In genomic region chr13:20136781-20137703, GRCh38 we compare ENCODE assay signal across 9 cellular contexts. TPM values are rescaled to one million over a fixed set of nuclear protein-coding genes. Genes with fewer than 3 reads are reported as not detected.
DNase-seq lines count a peak whose midpoint lies in the region; TF ChIP-seq lines count a peak whose summit lies in the region.
"Had no signal": no experiment of that assay in that cellular context is flagged by ENCODE, and none has a peak within 500 bp of the region (broad histone marks: within the 10 kb centered on the region; RNA-seq: fewer than 3 reads in every experiment).

No MANE protein-coding gene starts in this region.

- no peak for TF ChIP-seq POLR2A in breast epithelium (IDR thresholded peaks at IDR 0.05)

- H3K4me1 ChIP-seq in Caco-2 (peaks cover 4% of the 10 kb centered on the region; the same call in 1 of the 2 replicates), liver (ENCODE audit: control insufficient read depth in 4 of 4, insufficient read depth in 4 of 4, low read length in 3 of 4) (peaks cover 0 to 6% (median 1%) of the 10 kb centered on the region in 4 donors), breast epithelium (no peaks in the 10 kb centered on the region)

- TF ChIP-seq RAD21 in liver (IDR thresholded peaks at IDR 0.05) = peak; percentile 31 to 69

- intact Hi-C loops in Caco-2 (cut with micrococcal nuclease; ENCODE audit: unreplicated experiment) (loop anchor here (1.0 kb wide), 1 partner anchor 26 kb away; no protein-coding TSS in a partner anchor), breast epithelium (cut with DNase I; ENCODE audit: low total_unique reads) (no loop called here)

- peak; percentile 51 to 82 for TF ChIP-seq CTCF in Caco-2 (IDR thresholded peaks at IDR 0.05; ENCODE audit: insufficient read depth in 1 of 2, low read depth in 1 of 2, low read length in 1 of 2, severe bottlenecking in 1 of 2, unreplicated experiment in 1 of 2)
- TF ChIP-seq CTCF in liver (IDR thresholded peaks at IDR 0.05; ENCODE audit: low read depth, low read length, missing input control) = peak; percentile 20
- TF ChIP-seq CTCF in breast epithelium (IDR thresholded peaks at IDR 0.05) = no peak

- H3K9me3 ChIP-seq in Caco-2 (no peaks in the 10 kb centered on the region), liver (ENCODE audit: control insufficient read depth in 4 of 4, low read length in 3 of 4) (no peaks in the 10 kb centered on the region), breast epithelium (no peaks in the 10 kb centered on the region)

- no peaks in the 10 kb centered on the region for H3K36me3 ChIP-seq in Caco-2 (ENCODE audit: control insufficient read depth, insufficient read depth, low read length)
- H3K36me3 ChIP-seq in liver (ENCODE audit: control insufficient read depth in 4 of 4, insufficient read depth in 3 of 4, low read depth in 1 of 4, low read length in 3 of 4) = no peaks in the 10 kb centered on the region
- no peaks in the 10 kb centered on the region for H3K36me3 ChIP-seq in breast epithelium

- no peak overlapping the region for H3K9ac ChIP-seq in liver (ENCODE audit: low read depth in 1 of 2, low read length in 2 of 2)

- H3K4me3 ChIP-seq in Caco-2 (ENCODE audit: low read depth, low read length) (peak overlapping the region; percentile 30), liver (ENCODE audit: low read depth in 1 of 3, low read length in 3 of 3) (peak overlapping the region in 1 of 3 donors; percentile 13), breast epithelium (no peak overlapping the region)

- DNase-seq in Caco-2 = peak; percentile 54 to 76
- peak; percentile 69 for DNase-seq in HT-29 (ENCODE audit: low spot score)
- DNase-seq in activated naive CD4-positive, alpha-beta T cell treated with Interleukin-2 at 50 U/mL for 16 hours = peak; percentile 33
- no peak for DNase-seq in SHP77 (lab: John Stamatoyannopoulos, UW)
- DNase-seq in breast epithelium (ENCODE audit: low spot score in 2 of 2) = no peak
- no peak for DNase-seq in NCI-H1048 (lab: John Stamatoyannopoulos, UW)
- no peak for DNase-seq in DMS153 (lab: John Stamatoyannopoulos, UW)

- no peaks in the 10 kb centered on the region for H3K4me1 Mint-ChIP-seq in Caco-2 (ENCODE audit: low read depth, unreplicated experiment)
- H3K4me1 Mint-ChIP-seq: central memory CD8-positive, alpha-beta T cell had no signal

- CTCF ChIA-PET in Caco-2 (lab: Charles Lee) = interaction anchor here (0.7 kb wide), 3 partner anchors 9 to 484 kb away, joined by 6 to 10 read pairs (median 10); no protein-coding TSS in a partner anchor

- no peaks in the 10 kb centered on the region for H3K9me3 Mint-ChIP-seq in Caco-2 (ENCODE audit: unreplicated experiment)
- H3K9me3 Mint-ChIP-seq: central memory CD8-positive, alpha-beta T cell had no signal

- BruUV-seq in Caco-2 (replicated peaks; lab: Mats Ljungman, UMichigan) = no TSS peak

- no peaks in the 10 kb centered on the region for H3K27me3 Mint-ChIP-seq in Caco-2 (ENCODE audit: insufficient read depth, unreplicated experiment)

- H3K27ac ChIP-seq in liver (ENCODE audit: low read depth in 1 of 2, low read length in 2 of 2) (no peak overlapping the region), breast epithelium (no peak overlapping the region)

- 32% methylated on average over 56 of the region's 56 CpGs for WGBS in liver

- no peaks in the 10 kb centered on the region for H3K27me3 ChIP-seq in Caco-2 (replicated peaks; ENCODE audit: control insufficient read depth, insufficient read depth, low read length)
- no peaks in the 10 kb centered on the region for H3K27me3 ChIP-seq in liver (ENCODE audit: control insufficient read depth in 4 of 4, insufficient read depth in 4 of 4, low read length in 3 of 4)
- H3K27me3 ChIP-seq in breast epithelium = peaks cover 7 to 62% of the 10 kb centered on the region in 2 donors

- POLR2A ChIA-PET in Caco-2 (lab: Charles Lee) = interaction anchor here (0.7 kb wide), 1 partner anchor 30 kb away, joined by 4 read pairs; no protein-coding TSS in a partner anchor

- H3K27ac Mint-ChIP-seq in Caco-2 (ENCODE audit: unreplicated experiment) = no peak overlapping the region

- H3K4me3 Mint-ChIP-seq in Caco-2 (ENCODE audit: unreplicated experiment) = peak overlapping the region; percentile 54
- H3K4me3 Mint-ChIP-seq: central memory CD8-positive, alpha-beta T cell had no signal

- H3K36me3 Mint-ChIP-seq in Caco-2 (ENCODE audit: insufficient read depth, unreplicated experiment) = no peaks in the 10 kb centered on the region

TF ChIP-seq in liver, 16 proteins besides CTCF, POLR2A, EP300 and RAD21:
- no peak for TF ChIP-seq TAF1 (conservative IDR thresholded peaks at IDR 0.05)
- no peak for TF ChIP-seq EGR1 (IDR thresholded peaks at IDR 0.05; ENCODE audit: low read depth in 2 of 2)
- no peak for TF ChIP-seq FOXA1 (IDR thresholded peaks at IDR 0.05)
- TF ChIP-seq GABPA (IDR thresholded peaks at IDR 0.05 in 1 of 2, conservative IDR thresholded peaks at IDR 0.05 in 1 of 2) = no peak
- no peak for TF ChIP-seq ZBTB33 (IDR thresholded peaks at IDR 0.05)
- no peak for TF ChIP-seq ATF3 (IDR thresholded peaks at IDR 0.05)
- no peak for TF ChIP-seq NR2F2 (IDR thresholded peaks at IDR 0.05)
- TF ChIP-seq FOXA2 (IDR thresholded peaks at IDR 0.05) = no peak
- no peak for TF ChIP-seq REST (IDR thresholded peaks at IDR 0.05)
- TF ChIP-seq HNF4G (IDR thresholded peaks at IDR 0.05) = no peak
- TF ChIP-seq SP1 (IDR thresholded peaks at IDR 0.05) = no peak
- no peak for TF ChIP-seq MAX (IDR thresholded peaks at IDR 0.05)
- TF ChIP-seq JUND (IDR thresholded peaks at IDR 0.05) = no peak
- no peak for TF ChIP-seq HNF4A (conservative IDR thresholded peaks at IDR 0.05)
- TF ChIP-seq YY1 (IDR thresholded peaks at IDR 0.05) = no peak
- no peak for TF ChIP-seq RXRA (IDR thresholded peaks at IDR 0.05)
TF ChIP-seq in liver: peak in this region for 0.

RNA-seq across cellular contexts. Expression of gene GJA3, which starts 23.8 kb away (rescaled TPM):
- 0.09 and 0.11 TPM in 2 replicates for total RNA-seq in Caco-2 (2022)
- total RNA-seq in HT-29 (2014; rRNA removed; shearing (Covaris generic)) = 0.29 and 0.43 TPM in 2 replicates
- under 1 TPM in 1 of 2 donors, not detected in 1; 0.05 TPM for total RNA-seq in liver
- under 1 TPM in 1 of 2 donors, not detected in 1; 0.02 TPM for polyA plus RNA-seq in liver
- under 1 TPM in 1 of 3 donors, not detected in 2; 0.29 TPM for total RNA-seq in breast epithelium

RNA-seq across cellular contexts. Expression of gene GJB2, which starts 55.7 kb away (rescaled TPM):
- 0.58 and 0.75 TPM in 2 replicates for total RNA-seq in Caco-2 (2022)
- 41.9 and 50.1 TPM in 2 replicates for total RNA-seq in HT-29 (2014; rRNA removed; shearing (Covaris generic))
- total RNA-seq in liver = 10 to 100 TPM in 1 of 2 donors, 1 to 10 TPM in 1; 8.0 to 50.1 TPM
- 10 to 100 TPM; 17.6 to 23.6 TPM for polyA plus RNA-seq in liver
- total RNA-seq in breast epithelium = under 1 TPM in 2 of 3 donors, not detected in 1; 0.66 to 0.88 TPM

Comparison
In these comparisons a context has a peak if more than half of its experiments do, and no peak if none do; other contexts are left out.
1. DNase-seq: peak in Caco-2 (2 of 2), HT-29 (single experiment) and activated naive CD4-positive, alpha-beta T cell treated with Interleukin-2 at 50 U/mL for 16 hours (single experiment); none in SHP77 (0 of 2), breast epithelium (0 of 2), NCI-H1048 (single experiment) and DMS153 (single experiment).
2. CTCF ChIP-seq: peak in Caco-2 (2 of 2) and liver (single experiment); none in breast epithelium (0 of 3).